Comparison of ENCODE assay signal across 19 cellular contexts in the genomic region with DNA sequence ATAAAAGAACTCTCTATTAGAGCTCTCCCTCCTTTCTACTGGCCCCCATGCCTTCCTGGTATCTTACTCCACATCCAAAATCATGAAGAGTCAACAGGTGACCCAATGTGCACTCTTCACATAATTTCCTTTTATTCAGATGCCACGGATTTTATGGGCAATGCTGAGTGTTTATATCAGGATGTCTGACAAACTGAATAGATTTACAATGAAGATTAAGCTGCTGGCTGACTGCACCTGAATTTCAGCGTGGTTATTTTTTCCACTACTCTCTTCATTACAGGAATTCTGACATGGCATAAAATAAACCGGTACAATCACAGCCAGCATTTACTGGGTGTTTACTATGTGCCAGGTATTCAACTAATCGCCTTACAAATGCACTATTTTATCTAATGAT. TPM values are rescaled to one million over a fixed set of nuclear protein-coding genes. Genes with fewer than 3 reads are reported as not detected.
DNase-seq lines count a peak whose midpoint lies in the region; ATAC-seq and TF ChIP-seq lines count a peak whose summit lies in the region.
"Had no signal": no experiment of that assay in that cellular context is flagged by ENCODE, and none has a peak within 500 bp of the region (broad histone marks: within the 10 kb centered on the region; RNA-seq: fewer than 3 reads in every experiment).

No MANE protein-coding gene starts in this region.

- peak overlapping the region; percentile 52 for H3K27ac ChIP-seq in A673 (ENCODE audit: low read depth, low read length, poor library complexity, severe bottlenecking)
- H3K27ac ChIP-seq in HEK293 (ENCODE audit: extremely low read depth, low read depth, low read length) = no peak overlapping the region
- peak overlapping the region; percentile 69 for H3K27ac ChIP-seq in Panc1 (ENCODE audit: low read length)
- no peak overlapping the region for H3K27ac ChIP-seq in mesenchymal stem cell (ENCODE audit: low read length, poor library complexity, severe bottlenecking)
- H3K27ac ChIP-seq: colonic mucosa, neutrophil had no signal

- CTCF ChIA-PET in A673 (lab: Charles Lee) = no interaction called here
- CTCF ChIA-PET in HEK293 (lab: Yijun Ruan, JAX) = interaction anchor here (0.7 to 1.4 kb wide), 6 partner anchors 16 to 251 kb away, joined by 3 to 9 read pairs (median 4); no protein-coding TSS in a partner anchor
- CTCF ChIA-PET in Panc1 (lab: Charles Lee) = no interaction called here

- peaks cover 46% of the 10 kb centered on the region for H3K36me3 ChIP-seq in A673 (ENCODE audit: insufficient read depth, low read length, poor library complexity, severe bottlenecking)
- H3K36me3 ChIP-seq in HEK293 (ENCODE audit: control insufficient read depth in 2 of 2, insufficient read depth in 1 of 2, low read length in 2 of 2) = peaks cover 20 to 26% of the 10 kb centered on the region in 2 experiments
- H3K36me3 ChIP-seq in Panc1 (ENCODE audit: control insufficient read depth, insufficient read depth, low read length) = peaks cover 12% of the 10 kb centered on the region
- peaks cover 18 to 87% of the 10 kb centered on the region in 2 experiments for H3K36me3 ChIP-seq in mesenchymal stem cell (ENCODE audit: control insufficient read depth in 1 of 2, insufficient read depth in 2 of 2, low read depth in 1 of 2, low read length in 2 of 2)

- no peak overlapping the region for H4K8ac ChIP-seq in mesenchymal stem cell (ENCODE audit: low read length)

- TF ChIP-seq CTCF in A673 (conservative IDR thresholded peaks at IDR 0.05; ENCODE audit: low read depth, low read length) (no peak), HEK293 (tag by site-specific recombination; IDR thresholded peaks at IDR 0.05) (no peak), Panc1 (IDR thresholded peaks at IDR 0.05) (no peak), omental fat pad (IDR thresholded peaks at IDR 0.05) (no peak)

- peaks cover 5% of the 10 kb centered on the region for H3K79me1 ChIP-seq in mesenchymal stem cell (replicated peaks; ENCODE audit: low read length, poor library complexity, severe bottlenecking)

- in situ Hi-C loops in Panc1 (cut with HindIII; ENCODE audit: low pct_unique_long_range_greater_than_20kb, low sequenced_read_pairs) = no loop called here

- POLR2A ChIA-PET in A673 (lab: Charles Lee; ENCODE audit: low non-redundant PET) (interaction anchor here (0.7 kb wide), 1 partner anchor 17 kb away, joined by 12 read pairs; no protein-coding TSS in a partner anchor), HEK293 (lab: Yijun Ruan, JAX) (no interaction called here), Panc1 (lab: Charles Lee) (interaction anchor here (0.8 kb wide), 1 partner anchor 29 kb away, joined by 3 read pairs; the partner anchor contains the start of gene CERS5)

- H3K4me3 ChIP-seq in A673 (ENCODE audit: low read depth, low read length, poor library complexity, severe bottlenecking) (no peak overlapping the region), HEK293 (ENCODE audit: low read depth, low read length) (no peak overlapping the region), Panc1 (ENCODE audit: low read depth in 2 of 2, low read length in 2 of 2) (no peak overlapping the region), mesenchymal stem cell (ENCODE audit: insufficient read depth in 1 of 2, low read depth in 1 of 2, low read length in 2 of 2) (no peak overlapping the region)
- H3K4me3 ChIP-seq: colonic mucosa, tibial nerve had no signal

- intact Hi-C loops in A673 (cut with micrococcal nuclease; ENCODE audit: unreplicated experiment) = no loop called here
- intact Hi-C loops in Panc1 (cut with micrococcal nuclease; ENCODE audit: unreplicated experiment) = no loop called here

- ATAC-seq in Panc1 = peak; percentile 61
- ATAC-seq in omental fat pad (ENCODE audit: low FRiP score) = no peak
- no peak for ATAC-seq in HG03159 (IDR thresholded peaks at IDR 0.05; ENCODE audit: unreplicated experiment)
- ATAC-seq: left lobe of liver had no signal

- H4K91ac ChIP-seq in mesenchymal stem cell (ENCODE audit: low read length) = no peak overlapping the region

- no peak overlapping the region for H2BK15ac ChIP-seq in mesenchymal stem cell (ENCODE audit: low read depth, poor library complexity, severe bottlenecking)

- H3K4ac ChIP-seq in mesenchymal stem cell (ENCODE audit: low read depth in 1 of 2, low read length in 2 of 2) = no peak overlapping the region

- DNase-seq in A673 (ENCODE audit: low spot score) = no peak
- no peak for DNase-seq in Panc1 (ENCODE audit: low read depth, low spot score)
- DNase-seq in mesenchymal stem cell = no peak
- no peak for DNase-seq in omental fat pad (ENCODE audit: low spot score)
- DNase-seq in GDM1 (lab: John Stamatoyannopoulos, UW) = no peak
- no peak for DNase-seq in hepatic stellate cell (ENCODE audit: low spot score)
- DNase-seq: activated CD4-positive, alpha-beta T cell treated with anti-CD3 and anti-CD28 coated beads, Interleukin-2, amount 10 ng/mL, durations not matched to agents 7 days and 5 days; CD8-positive, alpha-beta memory T cell; colonic mucosa; KG1; NCI-H226; NK-92 treated with Interleukin-12 subunit alpha and Interleukin-12 subunit beta, amount 100 ng/mL, for 24 hours; right cardiac atrium; stimulated activated naive CD4-positive, alpha-beta T cell treated with Interleukin-2 at 50 U/mL for 16 hours had no signal

- no peak overlapping the region for H2AFZ ChIP-seq in mesenchymal stem cell (ENCODE audit: low read depth, low read length)

- BruUV-seq in A673 (replicated peaks; lab: Mats Ljungman, UMichigan) (no TSS peak), Panc1 (replicated peaks; lab: Mats Ljungman, UMichigan) (no TSS peak)

- WGBS in mesenchymal stem cell = 100% methylated on average over 2 of the region's 4 CpGs

- H3K9me3 ChIP-seq in A673 (ENCODE audit: low read depth, low read length, poor library complexity, severe bottlenecking) (no peaks in the 10 kb centered on the region), HEK293 (ENCODE audit: control insufficient read depth, insufficient read depth, low read depth, low read length) (no peaks in the 10 kb centered on the region), Panc1 (ENCODE audit: control insufficient read depth, insufficient read depth, low read depth, low read length) (no peaks in the 10 kb centered on the region), mesenchymal stem cell (ENCODE audit: control insufficient read depth, low read length) (no peaks in the 10 kb centered on the region)
- H3K9me3 ChIP-seq: colonic mucosa, neutrophil, tibial nerve had no signal

- H3K14ac ChIP-seq in mesenchymal stem cell (ENCODE audit: low read length in 2 of 2) = no peak overlapping the region

- H2BK12ac ChIP-seq in mesenchymal stem cell (ENCODE audit: low read length in 2 of 2) = no peak overlapping the region

- H2BK120ac ChIP-seq in mesenchymal stem cell (ENCODE audit: low read depth, low read length) = no peak overlapping the region

- H3K4me2 ChIP-seq in mesenchymal stem cell (ENCODE audit: low read length, poor library complexity, severe bottlenecking) = no peak overlapping the region

- H3K27me3 ChIP-seq in A673 (replicated peaks; ENCODE audit: insufficient read depth, low read depth, low read length, poor library complexity) (no peaks in the 10 kb centered on the region), Panc1 (ENCODE audit: control insufficient read depth, insufficient read depth, low read length) (no peaks in the 10 kb centered on the region), mesenchymal stem cell (ENCODE audit: control insufficient read depth in 1 of 2, insufficient read depth in 1 of 2, low read length in 2 of 2) (no peaks in the 10 kb centered on the region)
- H3K27me3 ChIP-seq: colonic mucosa, neutrophil, tibial nerve had no signal

- no peak overlapping the region for H2AK5ac ChIP-seq in mesenchymal stem cell (ENCODE audit: low read length, severe bottlenecking)

- no peak overlapping the region for H3K23ac ChIP-seq in mesenchymal stem cell (ENCODE audit: low read length in 2 of 2)

- no peak overlapping the region for H2BK5ac ChIP-seq in mesenchymal stem cell (ENCODE audit: low read depth, low read length, poor library complexity, severe bottlenecking)

- H3K9ac ChIP-seq in mesenchymal stem cell (ENCODE audit: low read length) = peak overlapping the region; percentile 67

- H3K18ac ChIP-seq in mesenchymal stem cell (ENCODE audit: low read depth in 1 of 2, low read length in 2 of 2) = no peak overlapping the region

- H3K4me1 ChIP-seq in A673 (ENCODE audit: insufficient read depth, low read length, poor library complexity, severe bottlenecking) (peaks cover 19% of the 10 kb centered on the region), HEK293 (ENCODE audit: control insufficient read depth, insufficient read depth, low read length) (peaks cover 21% of the 10 kb centered on the region), Panc1 (ENCODE audit: control insufficient read depth, insufficient read depth, low read length) (peaks cover 36% of the 10 kb centered on the region), mesenchymal stem cell (ENCODE audit: control insufficient read depth, insufficient read depth, low read depth, low read length) (peaks cover 3% of the 10 kb centered on the region)

RNA-seq across cellular contexts. Expression of gene CERS5, which starts 29.4 kb away (rescaled TPM):
- total RNA-seq in A673 (2021) (57.0 and 63.7 TPM in 2 replicates), Panc1 (2021; ENCODE audit: unreplicated experiment) (50.5 TPM), omental fat pad (10 to 100 TPM; 20.0 to 27.6 (median 24.6) TPM)
- 40.1 TPM for polyA plus RNA-seq in Panc1 (2012; ENCODE audit: insufficient read length)
- 41.5 TPM for polyA plus RNA-seq in mesenchymal stem cell (2013, experiment 1 of 2)
- 44.3 TPM for polyA plus RNA-seq in mesenchymal stem cell (2013, experiment 2 of 2)

Comparison
In these comparisons a context has a peak if more than half of its experiments do, and no peak if none do; other contexts are left out.
1. H3K27ac ChIP-seq: peak in A673 (single experiment) and Panc1 (single experiment); none in HEK293 (single experiment) and mesenchymal stem cell (single experiment).